Comparison of ENCODE assay signal across 8 cellular contexts in genomic region chr6:18990313-18990978, GRCh38.
A peak's percentile ranks its signal among the peaks of the same experiment; 100 is the strongest.
DNase-seq lines count a peak whose midpoint lies in the region; ATAC-seq, FAIRE-seq and TF ChIP-seq lines count a peak whose summit lies in the region.

No MANE protein-coding gene starts in this region.

- CTCF ChIA-PET in CD4-positive, alpha-beta memory T cell (lab: Charles Lee; ENCODE audit: partially characterized antibody) = interaction anchor here (0.8 kb wide), 1 partner anchor 10 kb away, joined by 3 read pairs; no protein-coding TSS in a partner anchor

- H3K27ac ChIP-seq in dorsolateral prefrontal cortex (no peak overlapping the region), lung (ENCODE audit: low read depth in 1 of 2, low read length in 1 of 2) (no peak overlapping the region), substantia nigra (ENCODE audit: low read depth, low read length, poor library complexity, severe bottlenecking) (no peak overlapping the region)
- no peak overlapping the region for H3K27ac ChIP-seq in CD4-positive, alpha-beta memory T cell (ENCODE audit: low read depth, low read length)

- ATAC-seq in GM19324 (IDR thresholded peaks at IDR 0.05; ENCODE audit: low FRiP score, unreplicated experiment) (peak; percentile 53), HG03520 (IDR thresholded peaks at IDR 0.05; ENCODE audit: unreplicated experiment) (peak; percentile 71), lung (ENCODE audit: insufficient read depth, low FRiP score) (peak; percentile 53)

- peak; percentile 24 for TF ChIP-seq CTCF in D721Med (IDR thresholded peaks at IDR 0.05; ENCODE audit: insufficient read depth, missing control alignments)
- peak in 54 of 56 donors; percentile 33 to 83 (median 64) for TF ChIP-seq CTCF in dorsolateral prefrontal cortex (IDR thresholded peaks at IDR 0.05 in 54 of 56, conservative IDR thresholded peaks at IDR 0.05 in 2 of 56; ENCODE audit: low read depth in 1 of 56, partially characterized antibody in 56 of 56)
- TF ChIP-seq CTCF in lung (IDR thresholded peaks at IDR 0.05; ENCODE audit: control extremely low read depth, extremely low read depth) = peak; percentile 26

- FAIRE-seq in D721Med (lab: Jason Lieb, UNC) = no peak

- 33% methylated on average over 20 of the region's 20 CpGs for WGBS in lung, 2 donors

- peaks cover 0 to 7% (median 3%) of the 10 kb centered on the region in 8 donors for H3K9me3 Mint-ChIP-seq in CD4-positive, alpha-beta memory T cell

- peaks cover 0 to 2% (median 0%) of the 10 kb centered on the region in 45 donors for H3K27me3 ChIP-seq in dorsolateral prefrontal cortex
- H3K27me3 ChIP-seq in lung (ENCODE audit: control insufficient read depth, insufficient read depth) = no peaks in the 10 kb centered on the region
- no peaks in the 10 kb centered on the region for H3K27me3 ChIP-seq in CD4-positive, alpha-beta memory T cell (ENCODE audit: insufficient read depth, low read length)

- H3K9me3 ChIP-seq in lung (ENCODE audit: control insufficient read depth in 2 of 2, insufficient read depth in 1 of 2, low read length in 1 of 2) = no peaks in the 10 kb centered on the region
- H3K9me3 ChIP-seq in CD4-positive, alpha-beta memory T cell (ENCODE audit: control insufficient read depth in 1 of 2, low read length in 2 of 2) = no peaks in the 10 kb centered on the region

- intact Hi-C loops in dorsolateral prefrontal cortex (cut with DNase I) = no loop called here
- intact Hi-C loops in CD4-positive, alpha-beta memory T cell (cut with micrococcal nuclease) = no loop called here

- peaks cover 0 to 2% of the 10 kb centered on the region in 2 donors for H3K27me3 Mint-ChIP-seq in CD4-positive, alpha-beta memory T cell

- DNase-seq in D721Med (ENCODE audit: insufficient read length, low spot score) (no peak), RKO (ENCODE audit: low spot score) (peak; percentile 14), dorsolateral prefrontal cortex (peak; percentile 31 to 78 (median 54)), lung (ENCODE audit: low spot score) (peak; percentile 79), substantia nigra (lab: John Stamatoyannopoulos, UW) (peak in 48 of 49 donors; percentile 1 to 79 (median 42))
- DNase-seq in CD4-positive, alpha-beta memory T cell = no peak

- no peaks in the 10 kb centered on the region for H3K36me3 ChIP-seq in lung (ENCODE audit: control insufficient read depth in 2 of 2, insufficient read depth in 2 of 2, low read length in 2 of 2)
- no peaks in the 10 kb centered on the region for H3K36me3 ChIP-seq in CD4-positive, alpha-beta memory T cell (ENCODE audit: insufficient read depth, low read length)

- no peaks in the 10 kb centered on the region for H3K4me1 ChIP-seq in lung (ENCODE audit: control insufficient read depth in 2 of 2, insufficient read depth in 2 of 2, low read length in 2 of 2)
- H3K4me1 ChIP-seq in CD4-positive, alpha-beta memory T cell (ENCODE audit: insufficient read depth, low read length) = no peaks in the 10 kb centered on the region

- no peak overlapping the region for H3K4me3 Mint-ChIP-seq in CD4-positive, alpha-beta memory T cell

- no peaks in the 10 kb centered on the region for H3K4me1 Mint-ChIP-seq in CD4-positive, alpha-beta memory T cell

- no peaks in the 10 kb centered on the region for H3K36me3 Mint-ChIP-seq in CD4-positive, alpha-beta memory T cell

- no peak overlapping the region for H3K27ac Mint-ChIP-seq in CD4-positive, alpha-beta memory T cell

- POLR2A ChIA-PET in CD4-positive, alpha-beta memory T cell (lab: Charles Lee; ENCODE audit: partially characterized antibody) = no interaction called here

- H3K4me3 ChIP-seq in dorsolateral prefrontal cortex = peak overlapping the region in 9 of 59 donors; percentile 5 to 37 (median 25)
- no peak overlapping the region for H3K4me3 ChIP-seq in lung
- no peak overlapping the region for H3K4me3 ChIP-seq in CD4-positive, alpha-beta memory T cell (ENCODE audit: low read length in 2 of 2)

Comparison
In these comparisons a context has a peak if more than half of its experiments do, and no peak if none do; other contexts are left out.
1. DNase-seq: peak in RKO (single experiment), dorsolateral prefrontal cortex (10 of 10), lung (single experiment) and substantia nigra (48 of 49); none in D721Med (single experiment) and CD4-positive, alpha-beta memory T cell (0 of 5).
2. Peak in every context shown above with its lines, with median percentiles within 50 percentile points of each other: CTCF ChIP-seq and ATAC-seq.